ENCODE assay signal across 1 cellular context in genomic region chr1:204418174-204419063, GRCh38.
TF ChIP-seq lines count a peak whose summit lies in the region.

No MANE protein-coding gene starts in this region.

TF ChIP-seq in WTC11, 78 proteins besides CTCF, POLR2A, EP300 and RAD21 (continued from another document):
- TF ChIP-seq ZNF512 (CRISPR knock-in tag; IDR thresholded peaks at IDR 0.05; ENCODE audit: borderline replicate concordance) (no peak), FOXK1 (CRISPR knock-in tag; IDR thresholded peaks at IDR 0.05) (no peak)
TF ChIP-seq in WTC11: peak in this region for 0.
